In the genomic region with DNA sequence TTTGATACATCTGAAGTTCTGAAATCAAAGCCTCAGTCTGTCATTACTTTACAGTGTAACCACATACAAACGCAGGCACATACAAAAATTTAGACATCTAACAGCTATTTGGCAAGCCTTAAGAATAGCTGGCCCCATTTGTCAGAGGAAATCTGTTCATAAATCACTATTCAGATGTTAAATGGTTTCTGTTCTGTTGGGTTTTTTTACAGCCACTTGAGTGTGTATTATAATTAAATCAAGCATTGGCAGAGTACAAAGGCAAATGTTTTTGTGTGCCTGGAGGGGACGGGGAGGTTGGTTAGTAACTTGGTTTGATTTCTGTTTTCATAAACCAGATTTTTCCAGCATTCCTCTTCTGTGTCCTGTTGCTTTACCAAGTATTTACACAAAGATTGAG, we compare ENCODE assay signal across 1 cellular context.
TF ChIP-seq lines count a peak whose summit lies in the region.

No MANE protein-coding gene starts in this region.

TF ChIP-seq in SK-N-SH, 30 proteins besides CTCF, POLR2A, EP300 and RAD21 (continued from another document):
- no peak for TF ChIP-seq USF1 (IDR thresholded peaks at IDR 0.05; ENCODE audit: borderline replicate concordance, low read depth)
- TF ChIP-seq REST (IDR thresholded peaks at IDR 0.05; ENCODE audit: low read depth, low read length): no peak
- no peak for TF ChIP-seq EZH2phosphoT487 (IDR thresholded peaks at IDR 0.05; ENCODE audit: borderline replicate concordance, low read depth)
- no peak for TF ChIP-seq GABPA (IDR thresholded peaks at IDR 0.05; ENCODE audit: low read depth)
- TF ChIP-seq JUND (IDR thresholded peaks at IDR 0.05): no peak
- TF ChIP-seq MXI1 (IDR thresholded peaks at IDR 0.05; ENCODE audit: low read depth, low read length): no peak
- no peak for TF ChIP-seq MEF2A (IDR thresholded peaks at IDR 0.05; ENCODE audit: borderline replicate concordance, low read depth)
- TF ChIP-seq RFX5 (IDR thresholded peaks at IDR 0.05; ENCODE audit: low read length): peak; percentile 41; the same call in 1 of the 2 replicates
- peak; percentile 43; the same call in 1 of the 2 replicates for TF ChIP-seq TCF12 (IDR thresholded peaks at IDR 0.05)
- TF ChIP-seq ZBTB33 (IDR thresholded peaks at IDR 0.05; ENCODE audit: borderline replicate concordance, low read depth): no peak
